29 cellular contexts compared by ENCODE assay signal in genomic region chr1:35175067-35176001, GRCh38. TPM values are rescaled to one million over a fixed set of nuclear protein-coding genes. Genes with fewer than 3 reads are reported as not detected.
DNase-seq lines count a peak whose midpoint lies in the region; ATAC-seq and TF ChIP-seq lines count a peak whose summit lies in the region.
"Had no signal": no experiment of that assay in that cellular context is flagged by ENCODE, and none has a peak within 500 bp of the region (broad histone marks: within the 10 kb centered on the region; RNA-seq: fewer than 3 reads in every experiment).

No MANE protein-coding gene starts in this region.

- H3K79me2 ChIP-seq in SK-N-SH (ENCODE audit: insufficient read depth), result peaks cover 27% of the 10 kb centered on the region
- peaks cover 36% of the 10 kb centered on the region for H3K79me2 ChIP-seq in neural progenitor cell (ENCODE audit: low read depth)

- no peaks in the 10 kb centered on the region for H3K79me1 ChIP-seq in neuronal stem cell (ENCODE audit: low read depth, low read length)

- no peak overlapping the region for H4K8ac ChIP-seq in neuronal stem cell (ENCODE audit: low read depth, low read length)

- H3K36me3 ChIP-seq in SK-N-SH (replicated peaks in 1 of 2; ENCODE audit: control insufficient read depth in 1 of 2, insufficient read depth in 2 of 2, low read length in 1 of 2) (peaks cover 49 to 56% of the 10 kb centered on the region in 2 experiments), HEK293 (ENCODE audit: control insufficient read depth in 2 of 2, insufficient read depth in 1 of 2, low read length in 2 of 2) (peaks cover 43 to 58% of the 10 kb centered on the region in 2 experiments), ectodermal cell (ENCODE audit: control insufficient read depth, insufficient read depth, low read length) (peaks cover 40% of the 10 kb centered on the region), neuronal stem cell (replicated peaks in 1 of 2; ENCODE audit: control insufficient read depth in 2 of 2, insufficient read depth in 2 of 2, low read length in 2 of 2) (peaks cover 29 to 56% of the 10 kb centered on the region in 2 donors), neural progenitor cell (peaks cover 42% of the 10 kb centered on the region), transverse colon (peaks cover 0 to 39% (median 19%) of the 10 kb centered on the region in 4 donors)

- H4K20me1 ChIP-seq in SK-N-SH (ENCODE audit: insufficient read depth) (peaks cover 66% of the 10 kb centered on the region), neural progenitor cell (ENCODE audit: low read depth) (peaks cover 70% of the 10 kb centered on the region)

- H2BK12ac ChIP-seq in neuronal stem cell (ENCODE audit: low read length), result no peak overlapping the region

- H3K27me3 ChIP-seq in SK-N-SH (ENCODE audit: insufficient read depth) (no peaks in the 10 kb centered on the region), ectodermal cell (ENCODE audit: control insufficient read depth, insufficient read depth, low read length, poor library complexity, severe bottlenecking) (no peaks in the 10 kb centered on the region), neuronal stem cell (ENCODE audit: control insufficient read depth in 3 of 3, insufficient read depth in 3 of 3, low read depth in 1 of 3, low read length in 3 of 3) (no peaks in the 10 kb centered on the region), neural progenitor cell (no peaks in the 10 kb centered on the region), transverse colon (no peaks in the 10 kb centered on the region)
- H3K27me3 ChIP-seq: cardiac muscle cell, esophagus squamous epithelium, foreskin keratinocyte, MG63, thyroid gland had no signal

- H3F3A ChIP-seq in SK-N-SH (replicated peaks; ENCODE audit: insufficient read depth) (peaks cover 69% of the 10 kb centered on the region), neural progenitor cell (ENCODE audit: low read depth) (peaks cover 85% of the 10 kb centered on the region)

- no peak overlapping the region for H3K18ac ChIP-seq in neuronal stem cell (ENCODE audit: low read length)

- peaks cover 4% of the 10 kb centered on the region for H3K27me3 Mint-ChIP-seq in neural progenitor cell (ENCODE audit: insufficient read depth, low read depth)
- H3K27me3 Mint-ChIP-seq: activated CD8-positive, alpha-beta T cell treated with anti-CD3 and anti-CD28 coated beads for 36 hours; activated naive CD8-positive, alpha-beta T cell treated with anti-CD3 and anti-CD28 coated beads, Interleukin-2, amount 10 ng/mL, durations not matched to agents 7 days and 5 days; CD4-positive, alpha-beta T cell had no signal

- intact Hi-C loops in transverse colon (cut with DNase I; ENCODE audit: low total_unique reads), result no loop called here

- H3K4me3 ChIP-seq in SK-N-SH (ENCODE audit: low read depth in 2 of 2, low read length in 1 of 2), result no peak overlapping the region
- H3K4me3 ChIP-seq in HEK293 (ENCODE audit: low read depth, low read length), result no peak overlapping the region
- no peak overlapping the region for H3K4me3 ChIP-seq in ectodermal cell (ENCODE audit: insufficient read depth, low read depth, low read length)
- no peak overlapping the region for H3K4me3 ChIP-seq in neuronal stem cell (ENCODE audit: low read length in 2 of 2)
- no peak overlapping the region for H3K4me3 ChIP-seq in neural progenitor cell
- H3K4me3 ChIP-seq in transverse colon, result no peak overlapping the region
- H3K4me3 ChIP-seq: cardiac muscle cell, coronary artery, esophagus squamous epithelium, left ventricle myocardium inferior, MG63, prostate gland, thyroid gland had no signal

- H3K9ac ChIP-seq in SK-N-SH (no peak overlapping the region), neuronal stem cell (ENCODE audit: low read depth, low read length, poor library complexity) (no peak overlapping the region), neural progenitor cell (no peak overlapping the region)

- H3K9me3 ChIP-seq in SK-N-SH, result no peaks in the 10 kb centered on the region
- H3K9me3 ChIP-seq in HEK293 (ENCODE audit: control insufficient read depth, insufficient read depth, low read depth, low read length), result no peaks in the 10 kb centered on the region
- no peaks in the 10 kb centered on the region for H3K9me3 ChIP-seq in ectodermal cell (ENCODE audit: control insufficient read depth, low read length)
- no peaks in the 10 kb centered on the region for H3K9me3 ChIP-seq in neuronal stem cell (replicated peaks in 1 of 2; ENCODE audit: control insufficient read depth in 2 of 2, insufficient read depth in 1 of 2, low read depth in 1 of 2, low read length in 2 of 2)
- H3K9me3 ChIP-seq in neural progenitor cell (ENCODE audit: low read depth), result no peaks in the 10 kb centered on the region
- no peaks in the 10 kb centered on the region for H3K9me3 ChIP-seq in transverse colon
- H3K9me3 ChIP-seq: esophagus squamous epithelium, left ventricle myocardium inferior, MG63, prostate gland, thyroid gland had no signal

- DNase-seq in SK-N-SH (no peak), neuronal stem cell (ENCODE audit: low spot score) (no peak), neural progenitor cell (ENCODE audit: low spot score) (no peak), transverse colon (no peak)
- DNase-seq: activated CD8-positive, alpha-beta T cell treated with anti-CD3 and anti-CD28 coated beads for 36 hours; activated naive CD8-positive, alpha-beta T cell treated with anti-CD3 and anti-CD28 coated beads, Interleukin-2, amount 10 ng/mL, durations not matched to agents 7 days and 5 days; CD4-positive, alpha-beta T cell; esophagus squamous epithelium; foreskin keratinocyte; head of caudate nucleus; HFFc6; KG1; left ventricle myocardium inferior; mesendoderm; MG63; NCI-H1417; NCI-H2029; NCI-H526; PC-3; stimulated activated CD8-positive, alpha-beta memory T cell treated with anti-CD3 and anti-CD28 coated beads, Interleukin-4, amount 100 ng/mL, for 48 hours; thyroid gland had no signal

- POLR2A ChIA-PET in SK-N-SH (lab: Yijun Ruan, JAX), result interaction anchor here (0.8 kb wide), 1 partner anchor 23 kb away, joined by 3 read pairs; no protein-coding TSS in a partner anchor
- POLR2A ChIA-PET in HEK293 (lab: Yijun Ruan, JAX), result interaction anchor here (0.9 to 1.6 kb wide), 2 partner anchors 13 to 15 kb away, joined by 3 to 4 read pairs; no protein-coding TSS in a partner anchor

- no peak overlapping the region for H2BK120ac ChIP-seq in neuronal stem cell (ENCODE audit: low read depth, low read length)

- no peak overlapping the region for H3K14ac ChIP-seq in neuronal stem cell (ENCODE audit: low read length)

- TF ChIP-seq CTCF in SK-N-SH (IDR thresholded peaks at IDR 0.05), result no peak
- TF ChIP-seq CTCF in HEK293 (tag by site-specific recombination; IDR thresholded peaks at IDR 0.05), result no peak
- no peak for TF ChIP-seq CTCF in neural progenitor cell (IDR thresholded peaks at IDR 0.05)
- no peak for TF ChIP-seq CTCF in transverse colon (IDR thresholded peaks at IDR 0.05)

- peaks cover 29% of the 10 kb centered on the region for H3K36me3 Mint-ChIP-seq in neural progenitor cell

- TF ChIP-seq EP300 in SK-N-SH (IDR thresholded peaks at IDR 0.05; ENCODE audit: borderline replicate concordance in 1 of 2, low read depth in 1 of 2, low read length in 1 of 2), result no peak
- TF ChIP-seq EP300 in transverse colon (IDR thresholded peaks at IDR 0.05; ENCODE audit: low read depth), result no peak

- ATAC-seq in SK-N-SH treated with all-trans-retinoic acid at 6 μM for 48 hours (no peak), GM21367 (IDR thresholded peaks at IDR 0.05; ENCODE audit: unreplicated experiment) (no peak)
- ATAC-seq: activated CD8-positive, alpha-beta T cell treated with anti-CD3 and anti-CD28 coated beads for 36 hours; foreskin keratinocyte; sciatic nerve had no signal

- H2AK5ac ChIP-seq in neuronal stem cell (ENCODE audit: low read depth, low read length), result no peak overlapping the region

- no peak overlapping the region for H3K23ac ChIP-seq in neuronal stem cell (ENCODE audit: low read depth, low read length, poor library complexity)

- no peak overlapping the region for H2BK5ac ChIP-seq in neuronal stem cell (ENCODE audit: low read length)

- CTCF ChIA-PET in SK-N-SH (lab: Yijun Ruan, JAX) (no interaction called here), HEK293 (lab: Yijun Ruan, JAX) (no interaction called here)

- H3K4me2 ChIP-seq in SK-N-SH, result no peak overlapping the region
- H3K4me2 ChIP-seq in neuronal stem cell (ENCODE audit: insufficient read depth, low read length, poor library complexity, severe bottlenecking), result no peak overlapping the region
- H3K4me2 ChIP-seq in neural progenitor cell, result no peak overlapping the region

- 97% methylated on average over 10 of the region's 10 CpGs for WGBS in SK-N-SH (ENCODE audit: low lambda C conversion rate)
- WGBS in ectodermal cell, 2 experiments, result 94 to 95% methylated on average over 9 to 10 of the region's 10 CpGs
- no CpG with 5 or more reads among the region's 10 CpGs for WGBS in neuronal stem cell (ENCODE audit: extremely low coverage in 2 of 2, insufficient read length in 2 of 2, insufficient replicate concordance in 1 of 2), 2 donors
- 70 to 85% methylated on average over 8 to 10 of the region's 10 CpGs for WGBS in transverse colon (ENCODE audit: low coverage in 1 of 2), 2 donors

- H3K4me1 Mint-ChIP-seq in neural progenitor cell, result peaks cover 3% of the 10 kb centered on the region

- in situ Hi-C loops in transverse colon (cut with MboI; ENCODE audit: low pct_ligation_motif_present in 1 of 4, low pct_unique_long_range_greater_than_20kb in 1 of 4, low sequenced_read_pairs in 3 of 4), result loop anchor here in 2 of 4 donors (25.0 kb wide), 1 partner anchor 387 kb away; the partner anchor contains the start of genes KIAA0319L (in 2 of the 2), NCDN (in 2 of the 2) and TFAP2E (in 2 of the 2)

- H3K4me3 Mint-ChIP-seq in neural progenitor cell, result no peak overlapping the region
- H3K4me3 Mint-ChIP-seq: activated CD8-positive, alpha-beta T cell treated with anti-CD3 and anti-CD28 coated beads for 36 hours; activated naive CD8-positive, alpha-beta T cell treated with anti-CD3 and anti-CD28 coated beads, Interleukin-2, amount 10 ng/mL, durations not matched to agents 7 days and 5 days; HFFc6 had no signal

- H2BK15ac ChIP-seq in neuronal stem cell (ENCODE audit: low read length), result no peak overlapping the region

- no peak overlapping the region for H3K27ac ChIP-seq in SK-N-SH (ENCODE audit: low read depth in 2 of 2, low read length in 1 of 2)
- H3K27ac ChIP-seq in HEK293 (ENCODE audit: extremely low read depth, low read depth, low read length), result no peak overlapping the region
- H3K27ac ChIP-seq in ectodermal cell (ENCODE audit: insufficient read depth, low read depth, low read length, poor library complexity, severe bottlenecking), result peak overlapping the region; percentile 10
- H3K27ac ChIP-seq in neuronal stem cell (replicated peaks; ENCODE audit: low read length), result peak overlapping the region; percentile 21
- H3K27ac ChIP-seq in neural progenitor cell, result no peak overlapping the region
- H3K27ac ChIP-seq in transverse colon, result no peak overlapping the region
- H3K27ac ChIP-seq: coronary artery, esophagus squamous epithelium, foreskin keratinocyte, left ventricle myocardium inferior, prostate gland, thyroid gland had no signal

- no peak overlapping the region for H3K27ac Mint-ChIP-seq in neural progenitor cell
- H3K27ac Mint-ChIP-seq: activated CD8-positive, alpha-beta T cell treated with anti-CD3 and anti-CD28 coated beads for 36 hours; activated naive CD8-positive, alpha-beta T cell treated with anti-CD3 and anti-CD28 coated beads, Interleukin-2, amount 10 ng/mL, durations not matched to agents 7 days and 5 days had no signal

- H3K9me2 ChIP-seq in SK-N-SH, result no peaks in the 10 kb centered on the region; the same call in 1 of the 2 replicates

- no peak for TF ChIP-seq RAD21 in SK-N-SH (IDR thresholded peaks at IDR 0.05; ENCODE audit: low read length)

- H2AFZ ChIP-seq in SK-N-SH (ENCODE audit: low read depth) (no peak overlapping the region), neuronal stem cell (ENCODE audit: low read length) (no peak overlapping the region), neural progenitor cell (replicated peaks) (no peak overlapping the region)

- no peak for TF ChIP-seq POLR2A in transverse colon (IDR thresholded peaks at IDR 0.05)

- no peak overlapping the region for H4K91ac ChIP-seq in neuronal stem cell (ENCODE audit: low read depth, low read length, poor library complexity)

- H3K4me1 ChIP-seq in SK-N-SH (ENCODE audit: control insufficient read depth in 1 of 2, insufficient read depth in 2 of 2, low read depth in 1 of 2, low read length in 1 of 2), result no peaks in the 10 kb centered on the region; a peak in 2 of 4 replicates
- H3K4me1 ChIP-seq in HEK293 (ENCODE audit: control insufficient read depth, insufficient read depth, low read length), result no peaks in the 10 kb centered on the region
- no peaks in the 10 kb centered on the region for H3K4me1 ChIP-seq in ectodermal cell (ENCODE audit: control insufficient read depth, insufficient read depth, low read length)
- no peaks in the 10 kb centered on the region for H3K4me1 ChIP-seq in neuronal stem cell (ENCODE audit: control insufficient read depth in 2 of 2, insufficient read depth in 1 of 2, low read depth in 1 of 2, low read length in 2 of 2)
- H3K4me1 ChIP-seq in neural progenitor cell, result no peaks in the 10 kb centered on the region
- peaks cover 0 to 13% (median 9%) of the 10 kb centered on the region in 4 donors for H3K4me1 ChIP-seq in transverse colon
- H3K4me1 ChIP-seq: prostate gland had no signal

- no peak overlapping the region for H3K4ac ChIP-seq in neuronal stem cell (ENCODE audit: low read length)

- no peaks in the 10 kb centered on the region for H3K9me3 Mint-ChIP-seq in neural progenitor cell
- H3K9me3 Mint-ChIP-seq: activated CD8-positive, alpha-beta T cell treated with anti-CD3 and anti-CD28 coated beads for 36 hours; activated naive CD8-positive, alpha-beta T cell treated with anti-CD3 and anti-CD28 coated beads, Interleukin-2, amount 10 ng/mL, durations not matched to agents 7 days and 5 days; CD4-positive, alpha-beta T cell; HFFc6 had no signal

RNA-seq across cellular contexts. Expression of gene SFPQ, which starts 17.6 kb away (rescaled TPM):
- polyA plus RNA-seq in SK-N-SH (2012; rRNA removed), result 85.6 and 88.1 TPM in 2 replicates
- polyA plus RNA-seq in SK-N-SH (2012; cell fraction: cytosol; rRNA removed), result 66.5 and 86.3 TPM in 2 replicates
- polyA plus RNA-seq in SK-N-SH (2012; cell fraction: nucleus; rRNA removed), result 214 and 361 TPM in 2 replicates
- 553 TPM for polyA plus RNA-seq in ectodermal cell (2013, experiment 1 of 4)
- 744 TPM for polyA plus RNA-seq in ectodermal cell (2013, experiment 2 of 4)
- polyA plus RNA-seq in ectodermal cell (2013, experiment 3 of 4), result 338 TPM
- 398 TPM for polyA plus RNA-seq in ectodermal cell (2013, experiment 4 of 4)
- 238 TPM for polyA plus RNA-seq in neuronal stem cell (2013, experiment 1 of 2)
- 240 TPM for polyA plus RNA-seq in neuronal stem cell (2013, experiment 2 of 2)
- total RNA-seq in neural progenitor cell (ENCODE audit: low replicate concordance) (343 and 438 TPM in 2 replicates), transverse colon (100 to 1,000 TPM; 169 to 431 (median 245) TPM)

Comparison
In these comparisons a context has a peak if more than half of its experiments do, and no peak if none do; other contexts are left out.
1. H3K27ac ChIP-seq: peak in ectodermal cell (single experiment) and neuronal stem cell (single experiment); none in SK-N-SH (0 of 2), HEK293 (single experiment), neural progenitor cell (single experiment) and transverse colon (0 of 4).